In the genomic region with DNA sequence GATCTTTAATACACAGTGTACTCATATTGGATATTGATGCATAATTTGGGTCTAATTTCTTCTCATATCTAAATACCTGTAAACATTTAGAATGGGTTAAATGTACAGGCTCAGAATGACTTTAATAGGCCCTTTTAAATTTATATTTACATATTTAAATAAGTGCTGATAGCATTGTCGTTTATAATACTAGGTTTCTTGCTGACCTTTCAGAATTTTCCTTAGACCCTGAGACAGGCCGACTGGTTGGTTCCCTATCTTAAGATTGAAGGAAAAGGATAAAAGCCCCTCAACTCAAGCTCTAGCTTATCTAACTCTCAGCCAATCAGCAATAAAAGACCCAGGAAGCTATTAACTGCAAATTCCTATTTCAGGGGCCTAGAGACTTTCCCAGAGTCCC, we compare ENCODE assay signal across 23 cellular contexts.
DNase-seq lines count a peak whose midpoint lies in the region; ATAC-seq, FAIRE-seq and TF ChIP-seq lines count a peak whose summit lies in the region.
"Had no signal": no experiment of that assay in that cellular context is flagged by ENCODE, and none has a peak within 500 bp of the region (broad histone marks: within the 10 kb centered on the region; RNA-seq: fewer than 3 reads in every experiment).

No MANE protein-coding gene starts in this region.

- no peak overlapping the region for H3K4me2 ChIP-seq in GM23338
- no peak overlapping the region for H3K4me2 ChIP-seq in K562 (ENCODE audit: insufficient read depth, low read length)
- H3K4me2 ChIP-seq: BLaER1 had no signal

- CTCF ChIA-PET in Caco-2 (lab: Charles Lee): no interaction called here
- CTCF ChIA-PET in K562 (lab: Yijun Ruan, JAX; ENCODE audit: low intra/inter-chr PET ratio): no interaction called here

- POLR2A ChIA-PET in Caco-2 (lab: Charles Lee): no interaction called here
- POLR2A ChIA-PET in K562 (lab: Yijun Ruan, JAX): no interaction called here

- no peak for FAIRE-seq in K562 (lab: Jason Lieb, UNC)
- FAIRE-seq: A204.1, G401.6, GM12891, GM19239 had no signal

- BruUV-seq in Caco-2 (replicated peaks; lab: Mats Ljungman, UMichigan) (no TSS peak), K562 (replicated peaks; lab: Mats Ljungman, UMichigan) (no TSS peak)

- H3K27me3 ChIP-seq in Caco-2 (replicated peaks; ENCODE audit: control insufficient read depth, insufficient read depth, low read length): no peaks in the 10 kb centered on the region
- H3K27me3 ChIP-seq in GM23338 (ENCODE audit: insufficient read depth): no peaks in the 10 kb centered on the region
- H3K27me3 ChIP-seq in K562 (ENCODE audit: control insufficient read depth in 2 of 2, insufficient read depth in 2 of 2, low read length in 2 of 2): peaks cover 0 to 4% of the 10 kb centered on the region in 2 experiments; a peak in 1 of 5 replicates
- H3K27me3 ChIP-seq in right atrium auricular region: no peaks in the 10 kb centered on the region
- no peaks in the 10 kb centered on the region for H3K27me3 ChIP-seq in H7 (ENCODE audit: control insufficient read depth, insufficient read depth, low read length)
- H3K27me3 ChIP-seq: BE2C, BLaER1 had no signal

- H3K36me3 ChIP-seq in Caco-2 (ENCODE audit: control insufficient read depth, insufficient read depth, low read length) (no peaks in the 10 kb centered on the region), GM23338 (ENCODE audit: insufficient read depth) (no peaks in the 10 kb centered on the region), K562 (ENCODE audit: control insufficient read depth, insufficient read depth, low read length) (no peaks in the 10 kb centered on the region), right atrium auricular region (no peaks in the 10 kb centered on the region), H7 (replicated peaks; ENCODE audit: control insufficient read depth, insufficient read depth, low read length) (no peaks in the 10 kb centered on the region)
- H3K36me3 ChIP-seq: BE2C, BLaER1 had no signal

- no peaks in the 10 kb centered on the region for H3K9me2 ChIP-seq in GM23338 (ENCODE audit: insufficient read depth)

- no peak overlapping the region for H3K4me3 ChIP-seq in Caco-2 (ENCODE audit: low read depth, low read length)
- no peak overlapping the region for H3K4me3 ChIP-seq in GM23338
- no peak overlapping the region for H3K4me3 ChIP-seq in K562
- no peak overlapping the region for H3K4me3 ChIP-seq in right atrium auricular region
- H3K4me3 ChIP-seq in H7 (ENCODE audit: insufficient read depth, low read depth, low read length): no peak overlapping the region
- no peak overlapping the region for H3K4me3 ChIP-seq in foreskin fibroblast (ENCODE audit: low read depth in 1 of 2, low read length in 2 of 2)
- H3K4me3 ChIP-seq: BLaER1 had no signal

- in situ Hi-C loops in K562 (cut with MboI): no loop called here

- H3K27ac ChIP-seq in GM23338 (ENCODE audit: low read depth) (no peak overlapping the region), K562 (ENCODE audit: extremely low read depth, low read depth, low read length) (no peak overlapping the region), right atrium auricular region (no peak overlapping the region)
- H3K27ac ChIP-seq: BLaER1 had no signal

- H3K27ac Mint-ChIP-seq in Caco-2 (ENCODE audit: unreplicated experiment) (peak overlapping the region; percentile 76), GM23338 (0 out of 2 replicates have a peak overlapping the region, but pooled peaks have one; percentile 15)
- H3K27ac Mint-ChIP-seq: CD4-positive, alpha-beta memory T cell; CD4-positive, CD25-positive, alpha-beta regulatory T cell; CD8-positive, alpha-beta memory T cell had no signal

- peaks cover 31% of the 10 kb centered on the region for H3K4me1 Mint-ChIP-seq in Caco-2 (ENCODE audit: low read depth, unreplicated experiment)
- H3K4me1 Mint-ChIP-seq in GM23338: peaks cover 3% of the 10 kb centered on the region; the same call in 2 of the 3 replicates
- H3K4me1 Mint-ChIP-seq: CD14-positive monocyte; CD4-positive, alpha-beta memory T cell; CD4-positive, CD25-positive, alpha-beta regulatory T cell; CD8-positive, alpha-beta memory T cell had no signal

- no peak for TF ChIP-seq RAD21 in K562 (CRISPR knock-in tag; conservative IDR thresholded peaks at IDR 0.05 in 1 of 2, IDR thresholded peaks at IDR 0.05 in 1 of 2)

- WGBS in K562 (ENCODE audit: insufficient coverage, low coverage, missing lambda C conversion rate): 0% methylated on average over 2 of the region's 2 CpGs

- H2AFZ ChIP-seq in GM23338 (no peak overlapping the region), K562 (ENCODE audit: low read depth, low read length) (no peak overlapping the region)

- H3K4me1 ChIP-seq in Caco-2 (peaks cover 23% of the 10 kb centered on the region), GM23338 (ENCODE audit: insufficient read depth) (no peaks in the 10 kb centered on the region), K562 (replicated peaks in 1 of 2; ENCODE audit: control insufficient read depth in 2 of 2, insufficient read depth in 2 of 2, low read length in 2 of 2) (no peaks in the 10 kb centered on the region), right atrium auricular region (no peaks in the 10 kb centered on the region)
- H3K4me1 ChIP-seq: BE2C, BLaER1 had no signal

- ATAC-seq in GM23338: no peak
- ATAC-seq in K562: no peak

- TF ChIP-seq POLR2A in K562 (conservative IDR thresholded peaks at IDR 0.05): no peak

- H3K4me3 Mint-ChIP-seq in Caco-2 (ENCODE audit: unreplicated experiment) (no peak overlapping the region), GM23338 (no peak overlapping the region)
- H3K4me3 Mint-ChIP-seq: CD14-positive monocyte; CD4-positive, alpha-beta memory T cell; CD4-positive, CD25-positive, alpha-beta regulatory T cell; CD8-positive, alpha-beta memory T cell had no signal

- no peaks in the 10 kb centered on the region for H3F3A ChIP-seq in GM23338 (replicated peaks; ENCODE audit: low read depth)

- H3K27me3 Mint-ChIP-seq in Caco-2 (ENCODE audit: insufficient read depth, unreplicated experiment) (no peaks in the 10 kb centered on the region), GM23338 (ENCODE audit: insufficient read depth, low read depth, poor library complexity) (no peaks in the 10 kb centered on the region)
- H3K27me3 Mint-ChIP-seq: CD4-positive, CD25-positive, alpha-beta regulatory T cell had no signal

- no peaks in the 10 kb centered on the region for H3K9me1 ChIP-seq in K562 (ENCODE audit: control insufficient read depth, insufficient read depth, low read length)

- H3K36me3 Mint-ChIP-seq in Caco-2 (ENCODE audit: insufficient read depth, unreplicated experiment): no peaks in the 10 kb centered on the region
- H3K36me3 Mint-ChIP-seq in GM23338 (ENCODE audit: low read depth): no peaks in the 10 kb centered on the region
- H3K36me3 Mint-ChIP-seq: CD14-positive monocyte; CD4-positive, alpha-beta memory T cell; CD4-positive, CD25-positive, alpha-beta regulatory T cell; CD8-positive, alpha-beta memory T cell had no signal

- no peak for TF ChIP-seq CTCF in Caco-2 (IDR thresholded peaks at IDR 0.05; ENCODE audit: insufficient read depth in 1 of 2, low read depth in 1 of 2, low read length in 1 of 2, severe bottlenecking in 1 of 2, unreplicated experiment in 1 of 2)
- no peak for TF ChIP-seq CTCF in GM23338 (conservative IDR thresholded peaks at IDR 0.05; ENCODE audit: low read depth in 2 of 2)
- TF ChIP-seq CTCF in K562 (IDR thresholded peaks at IDR 0.05 in 2 of 3, conservative IDR thresholded peaks at IDR 0.05 in 1 of 3; ENCODE audit: insufficient read depth in 2 of 3, low read depth in 1 of 3, low read length in 3 of 3): no peak
- no peak for TF ChIP-seq CTCF in right atrium auricular region (IDR thresholded peaks at IDR 0.05)
- no peak for TF ChIP-seq CTCF in foreskin fibroblast (IDR thresholded peaks at IDR 0.05; ENCODE audit: low read depth, low read length)

- H3K9ac ChIP-seq in K562 (ENCODE audit: insufficient read depth in 1 of 2, low read depth in 2 of 2, low read length in 2 of 2): no peak overlapping the region
- H3K9ac ChIP-seq: BLaER1 had no signal

- no peaks in the 10 kb centered on the region for H3K79me2 ChIP-seq in GM23338 (replicated peaks; ENCODE audit: insufficient read depth)
- H3K79me2 ChIP-seq in K562 (ENCODE audit: control insufficient read depth, insufficient read depth, low read length): no peaks in the 10 kb centered on the region

- intact Hi-C loops in Caco-2 (cut with micrococcal nuclease; ENCODE audit: unreplicated experiment) (no loop called here), K562 (cut with micrococcal nuclease) (no loop called here)

- DNase-seq in Caco-2 (no peak), GM23338 (ENCODE audit: low spot score) (no peak), K562 (ENCODE audit: extremely low read depth in 1 of 4, low spot score in 3 of 4) (no peak), right atrium auricular region (ENCODE audit: low spot score) (no peak), H7 (no peak), foreskin fibroblast (no peak)
- DNase-seq: 8988T; ACHN; BE2C; C1 segment of cervical spinal cord; Calu3; CD4-positive, alpha-beta memory T cell; CD4-positive, CD25-positive, alpha-beta regulatory T cell; CD8-positive, alpha-beta memory T cell; COR-L47; DMS79 treated with DMSO at 0.1 percent for 48 hours; GF-D8 had no signal

- no peaks in the 10 kb centered on the region for H3K9me3 Mint-ChIP-seq in Caco-2 (ENCODE audit: unreplicated experiment)
- H3K9me3 Mint-ChIP-seq in GM23338: no peaks in the 10 kb centered on the region
- H3K9me3 Mint-ChIP-seq: CD4-positive, CD25-positive, alpha-beta regulatory T cell; CD8-positive, alpha-beta memory T cell had no signal

- no peaks in the 10 kb centered on the region for H3K9me3 ChIP-seq in Caco-2
- no peaks in the 10 kb centered on the region for H3K9me3 ChIP-seq in K562 (replicated peaks; ENCODE audit: control insufficient read depth, insufficient read depth, low read depth, low read length)
- no peaks in the 10 kb centered on the region for H3K9me3 ChIP-seq in right atrium auricular region
- H3K9me3 ChIP-seq: BE2C, BLaER1 had no signal

- TF ChIP-seq EP300 in K562 (IDR thresholded peaks at IDR 0.05; ENCODE audit: low read length): no peak

- H4K20me1 ChIP-seq in GM23338 (replicated peaks; ENCODE audit: insufficient read depth) (no peaks in the 10 kb centered on the region), K562 (replicated peaks; ENCODE audit: control insufficient read depth, insufficient read depth, low read length) (no peaks in the 10 kb centered on the region)
- H4K20me1 ChIP-seq: BLaER1 had no signal

TF ChIP-seq in GM23338, 12 proteins besides CTCF, POLR2A, EP300 and RAD21 (continues in another document):
- TF ChIP-seq NANOG (IDR thresholded peaks at IDR 0.05; ENCODE audit: borderline replicate concordance) (no peak), JUNB (IDR thresholded peaks at IDR 0.05; ENCODE audit: unreplicated experiment) (no peak), EZH2phosphoT487 (IDR thresholded peaks at IDR 0.05; ENCODE audit: unreplicated experiment) (no peak), EZH2 (IDR thresholded peaks at IDR 0.05; ENCODE audit: low read depth, unreplicated experiment) (no peak), POLR2AphosphoS5 (IDR thresholded peaks at IDR 0.05; ENCODE audit: low read depth) (no peak)

TF ChIP-seq in K562, 482 proteins besides CTCF, POLR2A, EP300 and RAD21:
- TF ChIP-seq MAFF (IDR thresholded peaks at IDR 0.05; ENCODE audit: low read length) (peak; percentile 32; the same call in 1 of the 2 replicates), SIRT6 (IDR thresholded peaks at IDR 0.05; ENCODE audit: low read depth, low read length) (no peak), MECOM (CRISPR knock-in tag; IDR thresholded peaks at IDR 0.05) (no peak)
TF ChIP-seq in K562: peak in this region for 1.
